ENCODE assay signal across 33 cellular contexts in the genomic region with DNA sequence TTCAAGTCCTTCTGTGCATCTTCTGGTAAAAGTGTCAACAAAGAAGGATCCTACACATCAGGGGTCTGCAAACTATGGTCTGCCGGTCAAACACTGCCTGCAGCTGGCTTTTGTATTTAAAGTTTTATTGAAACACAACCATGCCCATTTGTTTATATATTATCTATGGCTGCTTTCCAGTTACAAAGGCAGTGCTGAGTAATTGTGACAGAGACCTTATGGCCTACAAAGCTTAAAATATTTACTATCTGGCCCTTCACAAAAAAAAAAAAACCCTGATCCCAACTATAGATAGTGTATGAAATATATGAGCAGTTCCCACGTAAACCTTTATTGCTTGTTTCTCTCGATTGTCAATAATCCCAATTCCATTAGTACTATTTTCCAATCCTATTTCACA.
A peak's percentile ranks its signal among the peaks of the same experiment; 100 is the strongest.
DNase-seq lines count a peak whose midpoint lies in the region; ATAC-seq, FAIRE-seq and TF ChIP-seq lines count a peak whose summit lies in the region.
"Had no signal": no experiment of that assay in that cellular context is flagged by ENCODE, and none has a peak within 500 bp of the region (broad histone marks: within the 10 kb centered on the region; RNA-seq: fewer than 3 reads in every experiment).

No MANE protein-coding gene starts in this region.

- peaks cover 62 to 73% of the 10 kb centered on the region in 2 donors for H3K4me1 Mint-ChIP-seq in natural killer cell treated with Interleukin-12 subunit alpha and Interleukin-12 subunit beta and Interleukin-15 and Interleukin-18, amount 100 ng/mL, for 72 hours (ENCODE audit: low read depth in 2 of 2)

- H3K27ac ChIP-seq in A549 = peak overlapping the region; percentile 46 to 88; a peak in 4 of 6 replicates
- H3K27ac ChIP-seq in ascending aorta = peak overlapping the region; percentile 83 to 93
- H3K27ac ChIP-seq in left lung = peak overlapping the region in 1 of 2 donors; percentile 64
- H3K27ac ChIP-seq: body of pancreas, ovary, SK-N-MC had no signal

- no peak overlapping the region for H3K27ac Mint-ChIP-seq in natural killer cell treated with Interleukin-12 subunit alpha and Interleukin-12 subunit beta and Interleukin-15 and Interleukin-18, amount 100 ng/mL, for 72 hours
- H3K27ac Mint-ChIP-seq: activated CD4-positive, alpha-beta memory T cell treated with anti-CD3 and anti-CD28 coated beads, Interleukin-2, amount 10 ng/mL, durations not matched to agents 7 days and 5 days; activated naive CD4-positive, alpha-beta T cell treated with anti-CD3 and anti-CD28 coated beads for 36 hours; GM23338; stimulated activated naive CD8-positive, alpha-beta T cell treated with anti-CD3 and anti-CD28 coated beads, Interleukin-15, Interleukin-2, amounts not matched to agents 100 ng/mL and 50 ng/mL, for 24 hours had no signal

- H3K36me3 Mint-ChIP-seq in natural killer cell treated with Interleukin-12 subunit alpha and Interleukin-12 subunit beta and Interleukin-15 and Interleukin-18, amount 100 ng/mL, for 72 hours = peaks cover 4% of the 10 kb centered on the region

- no peak for FAIRE-seq in A549 (lab: Jason Lieb, UNC)
- FAIRE-seq: endometrium, G401.6, small intestine, urothelium cell line had no signal

- H3K4me1 ChIP-seq in A549 (peaks cover 92% of the 10 kb centered on the region), ascending aorta (peaks cover 9 to 40% of the 10 kb centered on the region in 2 donors), left lung (peaks cover 24 to 100% of the 10 kb centered on the region in 2 donors)
- H3K4me1 ChIP-seq: body of pancreas had no signal

- CTCF ChIA-PET in A549 (lab: Yijun Ruan, JAX) = interaction anchor here (0.6 to 1.8 kb wide), 7 partner anchors 12 to 602 kb away, joined by 3 to 7 read pairs (median 4); no protein-coding TSS in a partner anchor

- TF ChIP-seq EP300 in A549 (IDR thresholded peaks at IDR 0.05) = no peak

- peaks cover 3% of the 10 kb centered on the region for H3K9me3 Mint-ChIP-seq in natural killer cell treated with Interleukin-12 subunit alpha and Interleukin-12 subunit beta and Interleukin-15 and Interleukin-18, amount 100 ng/mL, for 72 hours
- H3K9me3 Mint-ChIP-seq: activated naive CD4-positive, alpha-beta T cell treated with anti-CD3 and anti-CD28 coated beads for 36 hours; GM23338; nephron; stimulated activated naive CD8-positive, alpha-beta T cell treated with anti-CD3 and anti-CD28 coated beads, Interleukin-15, Interleukin-2, amounts not matched to agents 100 ng/mL and 50 ng/mL, for 24 hours had no signal

- H3K4me3 Mint-ChIP-seq in natural killer cell treated with Interleukin-12 subunit alpha and Interleukin-12 subunit beta and Interleukin-15 and Interleukin-18, amount 100 ng/mL, for 72 hours = peak overlapping the region; percentile 76
- H3K4me3 Mint-ChIP-seq: activated CD4-positive, alpha-beta memory T cell treated with anti-CD3 and anti-CD28 coated beads, Interleukin-2, amount 10 ng/mL, durations not matched to agents 7 days and 5 days; activated naive CD4-positive, alpha-beta T cell treated with anti-CD3 and anti-CD28 coated beads for 36 hours; GM23338; nephron; stimulated activated naive CD8-positive, alpha-beta T cell treated with anti-CD3 and anti-CD28 coated beads, Interleukin-15, Interleukin-2, amounts not matched to agents 100 ng/mL and 50 ng/mL, for 24 hours had no signal

- WGBS in A549 (ENCODE audit: missing lambda C conversion rate) = 40% methylated on average over 3 of the region's 3 CpGs

- intact Hi-C loops in ascending aorta (cut with DNase I) = no loop called here
- intact Hi-C loops in left lung (cut with DNase I) = no loop called here

- H3K4me3 ChIP-seq in A549 = no peak overlapping the region
- no peak overlapping the region for H3K4me3 ChIP-seq in ascending aorta
- H3K4me3 ChIP-seq in left lung = no peak overlapping the region
- H3K4me3 ChIP-seq: body of pancreas, gastroesophageal sphincter, GM23338, lung, mucosa of descending colon, ovary, SK-N-MC, thoracic aorta had no signal

- H3K4me2 ChIP-seq in A549 = peak overlapping the region; percentile 42
- H3K4me2 ChIP-seq: GM23338 had no signal

- ATAC-seq in A549 (no peak), left lung (no peak)
- no peak for ATAC-seq in natural killer cell treated with Interleukin-12 subunit alpha and Interleukin-12 subunit beta and Interleukin-15 and Interleukin-18, amount 100 ng/mL, for 72 hours
- ATAC-seq: body of pancreas, gastroesophageal sphincter, GM23338, mucosa of descending colon had no signal

- no peaks in the 10 kb centered on the region for H3K27me3 Mint-ChIP-seq in natural killer cell treated with Interleukin-12 subunit alpha and Interleukin-12 subunit beta and Interleukin-15 and Interleukin-18, amount 100 ng/mL, for 72 hours
- H3K27me3 Mint-ChIP-seq: activated CD4-positive, alpha-beta memory T cell treated with anti-CD3 and anti-CD28 coated beads, Interleukin-2, amount 10 ng/mL, durations not matched to agents 7 days and 5 days; stimulated activated naive CD8-positive, alpha-beta T cell treated with anti-CD3 and anti-CD28 coated beads, Interleukin-15, Interleukin-2, amounts not matched to agents 100 ng/mL and 50 ng/mL, for 24 hours had no signal

- H3K36me3 ChIP-seq in ascending aorta = no peaks in the 10 kb centered on the region
- no peaks in the 10 kb centered on the region for H3K36me3 ChIP-seq in left lung
- H3K36me3 ChIP-seq: gastroesophageal sphincter, ovary, thoracic aorta had no signal

- H3K9me3 ChIP-seq in A549 (no peaks in the 10 kb centered on the region), ascending aorta (no peaks in the 10 kb centered on the region), left lung (no peaks in the 10 kb centered on the region)
- H3K9me3 ChIP-seq: body of pancreas, gastroesophageal sphincter, mucosa of descending colon, ovary, thoracic aorta had no signal

- TF ChIP-seq CTCF in A549 (IDR thresholded peaks at IDR 0.05) = no peak
- TF ChIP-seq CTCF in ascending aorta (IDR thresholded peaks at IDR 0.05) = no peak
- TF ChIP-seq CTCF in left lung (IDR thresholded peaks at IDR 0.05) = no peak

- POLR2A ChIA-PET in A549 (lab: Yijun Ruan, JAX) = no interaction called here

- TF ChIP-seq POLR2A in A549 (IDR thresholded peaks at IDR 0.05; ENCODE audit: low read length) = no peak

- H3K27me3 ChIP-seq in ascending aorta (no peaks in the 10 kb centered on the region), left lung (no peaks in the 10 kb centered on the region)
- H3K27me3 ChIP-seq: body of pancreas, gastroesophageal sphincter, ovary had no signal

- DNase-seq in A549 (ENCODE audit: low read depth in 1 of 2, low spot score in 1 of 2) = no peak
- DNase-seq in EL = peak; percentile 59
- no peak for DNase-seq in ascending aorta (ENCODE audit: low spot score in 2 of 2)
- no peak for DNase-seq in natural killer cell treated with Interleukin-12 subunit alpha and Interleukin-12 subunit beta and Interleukin-15 and Interleukin-18, amount 100 ng/mL, for 72 hours (ENCODE audit: low spot score)
- no peak for DNase-seq in left lung
- DNase-seq in NAMALWA (ENCODE audit: low spot score) = no peak
- no peak for DNase-seq in DMS 273 (lab: John Stamatoyannopoulos, UW; ENCODE audit: unreplicated experiment)
- DNase-seq in putamen (ENCODE audit: low spot score) = no peak
- DNase-seq: activated CD4-positive, alpha-beta memory T cell treated with anti-CD3 and anti-CD28 coated beads, Interleukin-2, amount 10 ng/mL, durations not matched to agents 7 days and 5 days; activated CD4-positive, alpha-beta T cell treated with anti-CD3 and anti-CD28 coated beads for 1 hour; activated CD8-positive, alpha-beta memory T cell treated with anti-CD3 and anti-CD28 coated beads, Interleukin-2, amount 50 U/mL, for 4 hours; activated naive CD4-positive, alpha-beta T cell treated with anti-CD3 and anti-CD28 coated beads for 36 hours; body of pancreas; KG1; kidney glomerular epithelial cell; mucosa of descending colon; NCI-H1436; NCI-H2081; NCI-H526; OCI-M1; ovary; small intestine; stimulated activated CD4-positive, alpha-beta T cell treated with anti-CD3 and anti-CD28 coated beads, Interleukin-1b, Interleukin-23, amount 100 ng/mL, for 48 hours had no signal

- TF ChIP-seq RAD21 in A549 (conservative IDR thresholded peaks at IDR 0.05 in 1 of 2, IDR thresholded peaks at IDR 0.05 in 1 of 2) = no peak

TF ChIP-seq in A549, 52 proteins besides CTCF, POLR2A, EP300 and RAD21:
- TF ChIP-seq GATA3 (IDR thresholded peaks at IDR 0.05; ENCODE audit: borderline replicate concordance) (peak; percentile 29; the same call in 1 of the 2 replicates), BHLHE40 (IDR thresholded peaks at IDR 0.05; ENCODE audit: low read depth, low read length) (no peak), SMC3 (IDR thresholded peaks at IDR 0.05) (no peak), KDM1A (IDR thresholded peaks at IDR 0.05; ENCODE audit: low read depth) (no peak)
TF ChIP-seq in A549: peak in this region for 1.
